19 cellular contexts compared by ENCODE assay signal in the genomic region with DNA sequence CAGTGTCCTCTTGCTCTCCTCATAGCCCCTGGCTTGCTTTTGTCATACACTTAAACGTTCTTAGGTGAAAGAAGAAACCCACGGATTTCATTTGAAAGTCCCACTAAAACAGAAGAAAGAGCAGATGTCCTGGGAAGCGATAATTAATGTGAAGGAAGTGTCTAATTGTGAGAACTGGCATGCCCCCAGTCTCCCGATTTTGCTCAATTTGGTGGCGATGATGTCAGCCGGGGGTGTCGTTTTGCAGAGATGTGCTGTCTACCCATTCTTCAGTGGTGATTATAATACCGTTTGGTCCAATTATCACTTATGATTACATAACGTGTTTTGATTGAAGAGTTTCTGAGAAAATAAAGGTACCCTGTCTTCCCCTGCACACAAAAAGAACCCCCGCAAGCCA.
DNase-seq lines count a peak whose midpoint lies in the region; ATAC-seq and TF ChIP-seq lines count a peak whose summit lies in the region.
"Had no signal": no experiment of that assay in that cellular context is flagged by ENCODE, and none has a peak within 500 bp of the region (broad histone marks: within the 10 kb centered on the region; RNA-seq: fewer than 3 reads in every experiment).

No MANE protein-coding gene starts in this region.

- no peak overlapping the region for H2AFZ ChIP-seq in neural progenitor cell (replicated peaks)
- H2AFZ ChIP-seq: PC-9 had no signal

- H3K27me3 ChIP-seq in neural progenitor cell, result no peaks in the 10 kb centered on the region
- H3K27me3 ChIP-seq in suprapubic skin, result no peaks in the 10 kb centered on the region

- TF ChIP-seq EP300 in suprapubic skin (IDR thresholded peaks at IDR 0.05), result no peak

- H4K20me1 ChIP-seq in neural progenitor cell (ENCODE audit: low read depth), result no peaks in the 10 kb centered on the region

- TF ChIP-seq POLR2A in suprapubic skin (IDR thresholded peaks at IDR 0.05), result no peak

- H3K9ac ChIP-seq in neural progenitor cell, result no peak overlapping the region

- H3K4me3 ChIP-seq in neural progenitor cell (no peak overlapping the region), suprapubic skin (no peak overlapping the region)
- H3K4me3 ChIP-seq: HAP-1, PC-9 had no signal

- 56% methylated on average over 10 of the region's 10 CpGs for WGBS in suprapubic skin

- no peaks in the 10 kb centered on the region for H3K36me3 ChIP-seq in neural progenitor cell
- no peaks in the 10 kb centered on the region for H3K36me3 ChIP-seq in suprapubic skin
- H3K36me3 ChIP-seq: HAP-1 had no signal

- H3K4me3 Mint-ChIP-seq in neural progenitor cell, result no peak overlapping the region
- H3K4me3 Mint-ChIP-seq: B cell, IgD-negative memory B cell had no signal

- peaks cover 31% of the 10 kb centered on the region for H3K4me1 ChIP-seq in neural progenitor cell
- peaks cover 28% of the 10 kb centered on the region for H3K4me1 ChIP-seq in suprapubic skin
- H3K4me1 ChIP-seq: Caco-2 had no signal

- peaks cover 27% of the 10 kb centered on the region for H3K4me1 Mint-ChIP-seq in neural progenitor cell
- H3K4me1 Mint-ChIP-seq: B cell, IgD-negative memory B cell had no signal

- no peaks in the 10 kb centered on the region for H3K36me3 Mint-ChIP-seq in neural progenitor cell
- H3K36me3 Mint-ChIP-seq: CD4-positive, CD25-positive, alpha-beta regulatory T cell had no signal

- H3F3A ChIP-seq in neural progenitor cell (ENCODE audit: low read depth), result no peaks in the 10 kb centered on the region

- H3K79me2 ChIP-seq in neural progenitor cell (ENCODE audit: low read depth), result no peaks in the 10 kb centered on the region

- H3K27me3 Mint-ChIP-seq in neural progenitor cell (ENCODE audit: insufficient read depth, low read depth), result no peaks in the 10 kb centered on the region
- H3K27me3 Mint-ChIP-seq: B cell; CD4-positive, CD25-positive, alpha-beta regulatory T cell; IgD-negative memory B cell had no signal

- H3K4me2 ChIP-seq in neural progenitor cell, result peak overlapping the region; percentile 1

- H3K9me3 Mint-ChIP-seq in neural progenitor cell, result peaks cover 5% of the 10 kb centered on the region
- H3K9me3 Mint-ChIP-seq: IgD-negative memory B cell had no signal

- TF ChIP-seq CTCF in neural progenitor cell (IDR thresholded peaks at IDR 0.05), result no peak
- no peak for TF ChIP-seq CTCF in suprapubic skin (IDR thresholded peaks at IDR 0.05)

- H3K27ac Mint-ChIP-seq in neural progenitor cell, result peak overlapping the region; percentile 67
- H3K27ac Mint-ChIP-seq: B cell had no signal

- H3K27ac ChIP-seq in angular gyrus (ENCODE audit: low read depth, low read length) (peak overlapping the region; percentile 44), cingulate gyrus (ENCODE audit: low read depth, low read length) (peak overlapping the region; percentile 11), neural progenitor cell (no peak overlapping the region), suprapubic skin (peak overlapping the region; percentile 86)

- H3K9me3 ChIP-seq in neural progenitor cell (ENCODE audit: low read depth) (no peaks in the 10 kb centered on the region), suprapubic skin (no peaks in the 10 kb centered on the region)
- H3K9me3 ChIP-seq: Caco-2, HAP-1 had no signal

- ATAC-seq in HG03135 (IDR thresholded peaks at IDR 0.05; ENCODE audit: unreplicated experiment), result no peak

- no peak for DNase-seq in neural progenitor cell (ENCODE audit: low spot score)
- DNase-seq in suprapubic skin (ENCODE audit: low spot score in 2 of 2), result no peak
- no peak for DNase-seq in activated CD4-positive, alpha-beta T cell treated with anti-CD3 and anti-CD28 coated beads for 1 hour
- no peak for DNase-seq in NCI-H345 (lab: John Stamatoyannopoulos, UW)
- no peak for DNase-seq in NCI-H1694 (lab: John Stamatoyannopoulos, UW)
- DNase-seq: ACHN; Caco-2; CD4-positive, CD25-positive, alpha-beta regulatory T cell; EL; NCI-H1417; NCI-H2029 treated with DMSO at 0.1 percent for 48 hours; NCI-H2171 treated with DMSO at 0.1 percent for 48 hours; PC-9 had no signal
